Comparison of ENCODE assay signal across 10 cellular contexts in the genomic region with DNA sequence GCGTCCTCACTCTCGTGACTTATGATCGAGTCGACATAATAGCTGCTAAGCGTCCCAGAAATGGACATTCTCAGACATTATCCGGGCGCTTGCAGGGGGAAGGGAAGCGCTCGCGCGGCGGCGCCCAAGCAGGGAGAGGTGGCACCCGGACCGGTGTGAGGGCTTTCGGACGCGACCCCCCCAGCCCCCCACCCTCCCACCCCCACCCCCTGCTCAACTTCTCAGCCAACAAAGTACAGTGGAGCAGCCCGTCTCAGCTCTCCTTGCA. TPM values are rescaled to one million over a fixed set of nuclear protein-coding genes. Genes with fewer than 3 reads are reported as not detected.
DNase-seq lines count a peak whose midpoint lies in the region; ATAC-seq, FAIRE-seq and TF ChIP-seq lines count a peak whose summit lies in the region.
"Had no signal": no experiment of that assay in that cellular context is flagged by ENCODE, and none has a peak within 500 bp of the region (broad histone marks: within the 10 kb centered on the region; RNA-seq: fewer than 3 reads in every experiment).

A gene (minus strand): TSS at position 157 of the 268 bp plus-strand sequence. CDS start 89 bp downstream, at position 68.

- no peaks in the 10 kb centered on the region for H3K79me2 ChIP-seq in keratinocyte (ENCODE audit: control insufficient read depth, insufficient read depth, low read length)

- H2AFZ ChIP-seq in keratinocyte (ENCODE audit: control insufficient read depth, low read length): no peak within 1 kb of the TSS

- peaks cover 10% of the 10 kb centered on the region for H3K4me1 Mint-ChIP-seq in activated CD4-positive, alpha-beta T cell treated with anti-CD3 and anti-CD28 coated beads for 36 hours
- peaks cover 8% of the 10 kb centered on the region for H3K4me1 Mint-ChIP-seq in activated CD4-positive, alpha-beta memory T cell treated with anti-CD3 and anti-CD28 coated beads for 36 hours (ENCODE audit: low read depth)

- H3K9me3 ChIP-seq in keratinocyte (ENCODE audit: control insufficient read depth, low read depth, low read length) (no peaks in the 10 kb centered on the region), suprapubic skin (no peaks in the 10 kb centered on the region)

- intact Hi-C loops in activated CD4-positive, alpha-beta T cell treated with anti-CD3 and anti-CD28 coated beads for 36 hours (cut with DNase I, micrococcal nuclease): no loop called here
- intact Hi-C loops in activated CD4-positive, alpha-beta memory T cell treated with anti-CD3 and anti-CD28 coated beads for 36 hours (cut with micrococcal nuclease): no loop called here

- TF ChIP-seq CTCF in keratinocyte (optimal IDR thresholded peaks at IDR 0.05 in 1 of 3, IDR thresholded peaks at IDR 0.05 in 1 of 3, conservative IDR thresholded peaks at IDR 0.05 in 1 of 3; ENCODE audit: extremely low read depth in 1 of 3, insufficient read depth in 2 of 3, low read length in 3 of 3) (no peak), suprapubic skin (IDR thresholded peaks at IDR 0.05) (no peak)

- FAIRE-seq in keratinocyte (lab: Jason Lieb, UNC): no peak
- FAIRE-seq: bronchial epithelial cell had no signal

- no peaks in the 10 kb centered on the region for H3K36me3 ChIP-seq in keratinocyte (ENCODE audit: control insufficient read depth in 2 of 2, extremely low read depth in 1 of 2, insufficient read depth in 2 of 2, low read length in 2 of 2)
- no peaks in the 10 kb centered on the region for H3K36me3 ChIP-seq in suprapubic skin

- H3K9ac ChIP-seq in keratinocyte (ENCODE audit: control insufficient read depth, extremely low read depth, insufficient read depth, low read length): no peak within 1 kb of the TSS

- peak within 1 kb of the TSS; percentile 67 for H3K4me2 ChIP-seq in keratinocyte (ENCODE audit: control insufficient read depth, extremely low read depth, insufficient read depth, low read depth, low read length)

- CTCF ChIA-PET in activated CD4-positive, alpha-beta T cell treated with anti-CD3 and anti-CD28 coated beads for 36 hours (lab: Charles Lee): interaction anchor here (0.7 to 5.8 kb wide), 12 partner anchors 10 to 546 kb away, joined by 3 to 32 read pairs (median 4); a partner anchor contains a TSS
- CTCF ChIA-PET in activated CD4-positive, alpha-beta memory T cell treated with anti-CD3 and anti-CD28 coated beads for 36 hours (lab: Charles Lee): interaction anchor here (1.0 to 4.5 kb wide), 9 partner anchors 10 to 680 kb away, joined by 3 to 50 read pairs (median 4); a partner anchor contains a TSS

- H3K4me1 ChIP-seq in keratinocyte (ENCODE audit: control insufficient read depth, extremely low read depth, insufficient read depth, low read length) (peaks cover 3% of the 10 kb centered on the region), suprapubic skin (peaks cover 25% of the 10 kb centered on the region)

- H3K9me1 ChIP-seq in keratinocyte (ENCODE audit: control insufficient read depth, extremely low read depth, insufficient read depth, low read length): no peaks in the 10 kb centered on the region

- H4K20me1 ChIP-seq in keratinocyte (ENCODE audit: control insufficient read depth, extremely low read depth, insufficient read depth, low read length): peaks cover under 1% of the 10 kb centered on the region

- H3K27ac Mint-ChIP-seq in activated CD4-positive, alpha-beta T cell treated with anti-CD3 and anti-CD28 coated beads for 36 hours: peak within 1 kb of the TSS; percentile 77
- H3K27ac Mint-ChIP-seq in activated CD4-positive, alpha-beta memory T cell treated with anti-CD3 and anti-CD28 coated beads for 36 hours: no peak within 1 kb of the TSS

- no peak for DNase-seq in activated CD4-positive, alpha-beta T cell treated with anti-CD3 and anti-CD28 coated beads for 36 hours
- no peak for DNase-seq in activated CD4-positive, alpha-beta T cell treated with anti-CD3 and anti-CD28 coated beads, Interleukin-2, amount 50 U/mL, for 1 hour
- no peak for DNase-seq in activated CD4-positive, alpha-beta memory T cell treated with anti-CD3 and anti-CD28 coated beads for 36 hours
- no peak for DNase-seq in keratinocyte (ENCODE audit: low read depth, low spot score)
- DNase-seq in suprapubic skin (ENCODE audit: low spot score in 2 of 2): no peak
- DNase-seq in NCI-H2081 treated with DMSO at 0.1 percent for 48 hours (lab: John Stamatoyannopoulos, UW): no peak
- DNase-seq: AML-193 had no signal

- H3K36me3 Mint-ChIP-seq in activated CD4-positive, alpha-beta T cell treated with anti-CD3 and anti-CD28 coated beads for 36 hours (ENCODE audit: low read depth): no peaks in the 10 kb centered on the region
- H3K36me3 Mint-ChIP-seq in activated CD4-positive, alpha-beta memory T cell treated with anti-CD3 and anti-CD28 coated beads for 36 hours: no peaks in the 10 kb centered on the region

- H3K27me3 ChIP-seq in keratinocyte (ENCODE audit: control insufficient read depth, extremely low read depth, insufficient read depth, low read length) (peaks cover 100% of the 10 kb centered on the region), suprapubic skin (peaks cover 100% of the 10 kb centered on the region)

- peak within 1 kb of the TSS; percentile 74 for H3K4me3 Mint-ChIP-seq in activated CD4-positive, alpha-beta T cell treated with anti-CD3 and anti-CD28 coated beads for 36 hours
- H3K4me3 Mint-ChIP-seq in activated CD4-positive, alpha-beta memory T cell treated with anti-CD3 and anti-CD28 coated beads for 36 hours: peak within 1 kb of the TSS; percentile 77

- POLR2A ChIA-PET in activated CD4-positive, alpha-beta T cell treated with anti-CD3 and anti-CD28 coated beads for 36 hours (lab: Charles Lee): interaction anchor here (0.6 kb wide), 3 partner anchors 300 to 654 kb away, joined by 3 to 6 read pairs (median 3); no protein-coding TSS in a partner anchor
- POLR2A ChIA-PET in activated CD4-positive, alpha-beta memory T cell treated with anti-CD3 and anti-CD28 coated beads for 36 hours (lab: Charles Lee): interaction anchor here (0.9 to 2.4 kb wide), 3 partner anchors 11 to 97 kb away, joined by 3 to 13 read pairs (median 6); a partner anchor contains a TSS

- H3K9me3 Mint-ChIP-seq in activated CD4-positive, alpha-beta T cell treated with anti-CD3 and anti-CD28 coated beads for 36 hours (ENCODE audit: low read depth): no peaks in the 10 kb centered on the region
- H3K9me3 Mint-ChIP-seq in activated CD4-positive, alpha-beta memory T cell treated with anti-CD3 and anti-CD28 coated beads for 36 hours: no peaks in the 10 kb centered on the region

- dilution Hi-C loops in keratinocyte (cut with MboI; ENCODE audit: extremely low pct_ligation_motif_present, low sequenced_read_pairs): no loop called here

- H3K27me3 Mint-ChIP-seq in activated CD4-positive, alpha-beta T cell treated with anti-CD3 and anti-CD28 coated beads for 36 hours: peaks cover 74% of the 10 kb centered on the region
- peaks cover 75% of the 10 kb centered on the region for H3K27me3 Mint-ChIP-seq in activated CD4-positive, alpha-beta memory T cell treated with anti-CD3 and anti-CD28 coated beads for 36 hours

- TF ChIP-seq POLR2A in suprapubic skin (IDR thresholded peaks at IDR 0.05): no peak

- H3K27ac ChIP-seq in keratinocyte (ENCODE audit: control insufficient read depth, insufficient read depth, low read length): no peak within 1 kb of the TSS
- no peak within 1 kb of the TSS for H3K27ac ChIP-seq in suprapubic skin

- ATAC-seq in activated CD4-positive, alpha-beta T cell treated with anti-CD3 and anti-CD28 coated beads for 36 hours: no peak
- ATAC-seq in GM19452 (IDR thresholded peaks at IDR 0.05; ENCODE audit: unreplicated experiment): no peak
- no peak for ATAC-seq in HG03354 (IDR thresholded peaks at IDR 0.05; ENCODE audit: poor library complexity, severe bottlenecking, unreplicated experiment)

- peak within 1 kb of the TSS; percentile 26 to 54 (median 52) for H3K4me3 ChIP-seq in keratinocyte (ENCODE audit: control insufficient read depth in 2 of 3, extremely low read depth in 1 of 3, insufficient read depth in 2 of 3, low read depth in 1 of 3, low read length in 3 of 3)
- peak within 1 kb of the TSS; percentile 53 for H3K4me3 ChIP-seq in suprapubic skin

- TF ChIP-seq EP300 in suprapubic skin (IDR thresholded peaks at IDR 0.05): no peak

- WGBS in suprapubic skin: no CpG with 5 or more reads among the region's 19 CpGs

RNA-seq across cellular contexts. Expression of the gene that starts here (rescaled TPM):
- total RNA-seq in activated CD4-positive, alpha-beta T cell treated with anti-CD3 and anti-CD28 coated beads for 36 hours: 1 to 10 TPM; 1.9 to 2.5 TPM
- 1 to 10 TPM; 1.4 to 1.5 TPM for total RNA-seq in activated CD4-positive, alpha-beta memory T cell treated with anti-CD3 and anti-CD28 coated beads for 36 hours
- 0.03 TPM in 1 of 3 replicates, not detected in the others for polyA plus RNA-seq in keratinocyte
- not detected for polyA plus RNA-seq in keratinocyte (2011; ENCODE audit: low read depth)
- polyA plus RNA-seq in keratinocyte (2011; cell fraction: cytosol; rRNA removed): not detected in 2 replicates
- polyA plus RNA-seq in keratinocyte (2011; cell fraction: nucleus; rRNA removed): 0.05 TPM in 1 of 2 replicates, not detected in the other
- not detected in 2 replicates for polyA plus RNA-seq in keratinocyte (2012; ENCODE audit: low replicate concordance)
- polyA minus RNA-seq in keratinocyte: not detected in 3 replicates
- not detected for polyA minus RNA-seq in keratinocyte (2011; cell fraction: cytosol; rRNA and poly(A)+ RNA removed)
- polyA minus RNA-seq in keratinocyte (2011; cell fraction: nucleus; rRNA and poly(A)+ RNA removed): not detected in 2 replicates
- total RNA-seq in suprapubic skin: under 1 TPM in 2 of 4 donors, not detected in 2; 0.23 to 0.42 TPM
- total RNA-seq: bronchial epithelial cell had no signal
